In the genomic region with DNA sequence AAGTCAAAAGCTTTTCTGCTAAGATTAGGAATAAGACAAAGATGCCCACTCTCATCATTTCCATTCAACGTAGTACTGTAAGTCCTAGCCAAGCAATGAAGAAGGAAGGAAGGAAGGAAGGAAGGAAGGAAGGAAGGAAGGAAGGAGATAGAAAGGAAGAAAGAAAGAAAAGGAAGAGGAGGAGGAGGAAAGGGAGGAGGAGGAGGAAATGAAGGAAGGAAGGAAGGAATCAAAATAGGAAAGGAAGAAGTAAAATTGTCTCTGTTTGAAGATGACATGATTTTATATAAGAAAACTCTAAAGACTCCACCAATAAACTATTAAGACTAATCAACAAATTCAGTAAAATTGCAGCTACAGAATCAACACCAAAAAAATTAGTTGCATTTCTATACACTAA, we compare ENCODE assay signal across 7 cellular contexts.
"Had no signal": no experiment of that assay in that cellular context is flagged by ENCODE, and none has a peak within 500 bp of the region (broad histone marks: within the 10 kb centered on the region; RNA-seq: fewer than 3 reads in every experiment).

No MANE protein-coding gene starts in this region.

- H3K4me2 ChIP-seq: KMS-11 had no signal

- H3K27ac ChIP-seq: HL-60, KMS-11 had no signal

- H3K4me3 ChIP-seq: K562 had no signal

- DNase-seq: IMR-90, KBM-7, KG1 had no signal

- ATAC-seq: K562 had no signal

- H3K9ac ChIP-seq: KMS-11 had no signal

- FAIRE-seq: HTR-8/SVneo, K562 had no signal
